12 cellular contexts compared by ENCODE assay signal in genomic region chr1:17618558-17619247, GRCh38.
DNase-seq lines count a peak whose midpoint lies in the region; TF ChIP-seq lines count a peak whose summit lies in the region.
"Had no signal": no experiment of that assay in that cellular context is flagged by ENCODE, and none has a peak within 500 bp of the region (broad histone marks: within the 10 kb centered on the region; RNA-seq: fewer than 3 reads in every experiment).

No MANE protein-coding gene starts in this region.

- no peaks in the 10 kb centered on the region for H4K20me1 ChIP-seq in GM23248 (ENCODE audit: insufficient read depth)

- TF ChIP-seq CTCF in coronary artery (IDR thresholded peaks at IDR 0.05) (no peak), stomach (IDR thresholded peaks at IDR 0.05) (no peak)

- WGBS in GM23248 (ENCODE audit: low coverage in 1 of 2, low lambda C conversion rate in 2 of 2, missing lambda C conversion rate in 2 of 2), 2 experiments, result 82 to 83% methylated on average over 18 to 19 of the region's 19 CpGs
- WGBS in stomach, 5 donors, result 68 to 88% (median 84%) methylated on average over 19 of the region's 19 CpGs

- H3K4me3 ChIP-seq in GM23248 (0 out of 2 replicates have a peak overlapping the region, but pooled peaks have one; percentile 13), coronary artery (peak overlapping the region; percentile 70), stomach (peak overlapping the region; percentile 19 to 33 (median 23))
- H3K4me3 ChIP-seq: smooth muscle cell had no signal

- H2AFZ ChIP-seq in GM23248, result no peak overlapping the region

- H3K9ac ChIP-seq in GM23248, result peak overlapping the region; percentile 39; the same call in 1 of the 2 replicates

- no peaks in the 10 kb centered on the region for H3K79me2 ChIP-seq in GM23248 (ENCODE audit: insufficient read depth)

- H3K9me3 ChIP-seq in GM23248 (ENCODE audit: low read depth), result no peaks in the 10 kb centered on the region
- H3K9me3 ChIP-seq in stomach, result no peaks in the 10 kb centered on the region

- no peak for TF ChIP-seq POLR2A in stomach (IDR thresholded peaks at IDR 0.05)

- H3K4me1 ChIP-seq in GM23248 (ENCODE audit: insufficient read depth) (peaks cover 6% of the 10 kb centered on the region), stomach (peaks cover 0 to 45% (median 23%) of the 10 kb centered on the region in 4 donors)

- H3K4me2 ChIP-seq in GM23248 (ENCODE audit: unreplicated experiment), result peak overlapping the region; percentile 14
- H3K4me2 ChIP-seq: smooth muscle cell had no signal

- H3K27ac ChIP-seq in GM23248 (no peak overlapping the region), coronary artery (peak overlapping the region; percentile 98), stomach (peak overlapping the region in 4 of 5 donors; percentile 58 to 88 (median 80))

- in situ Hi-C loops in GM23248 (cut with MboI), result no loop called here

- H3F3A ChIP-seq in GM23248 (ENCODE audit: insufficient read depth), result no peaks in the 10 kb centered on the region

- intact Hi-C loops in stomach (cut with DNase I; ENCODE audit: low total_unique reads), result no loop called here

- no peak for DNase-seq in GM23248
- peak; percentile 91 for DNase-seq in coronary artery (ENCODE audit: low spot score)
- DNase-seq in medulla oblongata (ENCODE audit: extremely low spot score), result peak; percentile 38
- no peak for DNase-seq in stomach
- DNase-seq in NCI-H128 (lab: John Stamatoyannopoulos, UW; ENCODE audit: unreplicated experiment), result no peak
- DNase-seq in GOT3 (lab: John Stamatoyannopoulos, UW), result no peak
- no peak for DNase-seq in HEK293T (ENCODE audit: extremely low spot score)
- no peak for DNase-seq in SW 1271 (lab: John Stamatoyannopoulos, UW)
- DNase-seq: activated CD4-positive, alpha-beta memory T cell treated with anti-CD3 and anti-CD28 coated beads, Interleukin-2, amount 10 ng/mL, durations not matched to agents 7 days and 5 days; activated naive CD4-positive, alpha-beta T cell treated with anti-CD3 and anti-CD28 coated beads, Interleukin-2, amount 50 U/mL, for 16 hours; NCI-H2107 had no signal

- no peak for TF ChIP-seq EP300 in stomach (IDR thresholded peaks at IDR 0.05)

- POLR2A ChIA-PET in HEK293T (lab: Yijun Ruan, JAX), result no interaction called here

- H3K27me3 ChIP-seq in GM23248 (replicated peaks; ENCODE audit: insufficient read depth) (no peaks in the 10 kb centered on the region), stomach (no peaks in the 10 kb centered on the region)

- CTCF ChIA-PET in HEK293T (lab: Yijun Ruan, JAX), result interaction anchor here (0.7 kb wide), 1 partner anchor 12 kb away, joined by 5 read pairs; no protein-coding TSS in a partner anchor

- no peaks in the 10 kb centered on the region for H3K9me2 ChIP-seq in GM23248 (ENCODE audit: insufficient read depth)

- H3K36me3 ChIP-seq in GM23248 (ENCODE audit: low read depth) (no peaks in the 10 kb centered on the region; the same call in 1 of the 2 replicates), stomach (peaks cover 26 to 97% (median 87%) of the 10 kb centered on the region in 4 donors)

TF ChIP-seq in HEK293T, 16 proteins besides CTCF, POLR2A, EP300 and RAD21:
- TF ChIP-seq SP1 (IDR thresholded peaks at IDR 0.05), result no peak
- no peak for TF ChIP-seq FOXA1 (IDR thresholded peaks at IDR 0.05)
- no peak for TF ChIP-seq ELF4 (IDR thresholded peaks at IDR 0.05)
- TF ChIP-seq SUZ12 (IDR thresholded peaks at IDR 0.05), result no peak
- no peak for TF ChIP-seq L3MBTL2 (conservative IDR thresholded peaks at IDR 0.05)
- TF ChIP-seq PKNOX1 (IDR thresholded peaks at IDR 0.05), result no peak
- TF ChIP-seq FOXM1 (IDR thresholded peaks at IDR 0.05; ENCODE audit: borderline replicate concordance), result no peak
- no peak for TF ChIP-seq TARDBP (IDR thresholded peaks at IDR 0.05)
- TF ChIP-seq NFRKB (IDR thresholded peaks at IDR 0.05), result no peak
- TF ChIP-seq ARNT (IDR thresholded peaks at IDR 0.05), result no peak
- no peak for TF ChIP-seq HDGF (IDR thresholded peaks at IDR 0.05; ENCODE audit: borderline replicate concordance)
- no peak for TF ChIP-seq CTBP1 (IDR thresholded peaks at IDR 0.05; ENCODE audit: borderline replicate concordance)
- no peak for TF ChIP-seq LEF1 (IDR thresholded peaks at IDR 0.05; ENCODE audit: borderline replicate concordance)
- TF ChIP-seq FOXK2 (IDR thresholded peaks at IDR 0.05), result no peak
- no peak for TF ChIP-seq BHLHE40 (IDR thresholded peaks at IDR 0.05; ENCODE audit: borderline replicate concordance)
- no peak for TF ChIP-seq ZNF384 (IDR thresholded peaks at IDR 0.05)
TF ChIP-seq in HEK293T: peak in this region for 0.

Comparison
In these comparisons a context has a peak if more than half of its experiments do, and no peak if none do; other contexts are left out.
1. DNase-seq: peak in coronary artery (single experiment) and medulla oblongata (single experiment); none in GM23248 (single experiment), stomach (single experiment), NCI-H128 (single experiment), GOT3 (single experiment), HEK293T (single experiment) and SW 1271 (0 of 2).
2. H3K4me3 ChIP-seq: peak in every context shown above with its lines; median percentile 70 in coronary artery; 23 in stomach; 13 in GM23248.